ENCODE assay signal across 8 cellular contexts in genomic region chr11:35274909-35275807, GRCh38.
DNase-seq lines count a peak whose midpoint lies in the region; ATAC-seq, FAIRE-seq and TF ChIP-seq lines count a peak whose summit lies in the region.

No MANE protein-coding gene starts in this region.

- no peak for ATAC-seq in HG03280 (IDR thresholded peaks at IDR 0.05; ENCODE audit: unreplicated experiment)

- WGBS in H1 (ENCODE audit: extremely low coverage in 1 of 2, insufficient coverage in 1 of 2, insufficient read length in 1 of 2, insufficient replicate concordance in 2 of 2, low coverage in 1 of 2, low lambda C conversion rate in 2 of 2, missing lambda C conversion rate in 1 of 2), 2 experiments, result 72% methylated on average over 6 of the region's 6 CpGs; no CpG with 5 or more reads in 1 of the 2 experiments

- H4K20me1 ChIP-seq in H1 (replicated peaks in 1 of 2; ENCODE audit: control insufficient read depth in 1 of 2, insufficient read depth in 2 of 2, low read length in 2 of 2), result no peaks in the 10 kb centered on the region

- H3K23ac ChIP-seq in H1 (ENCODE audit: insufficient read length), result no peak overlapping the region

- H2AFZ ChIP-seq in H1 (ENCODE audit: low read length), result 0 out of 2 replicates have a peak overlapping the region, but pooled peaks have one; percentile 29

- no peak overlapping the region for H2BK15ac ChIP-seq in H1 (ENCODE audit: low read length)

- H4K5ac ChIP-seq in H1 (ENCODE audit: insufficient read length, low read depth, low read length), result no peak overlapping the region

- H2BK12ac ChIP-seq in H1 (ENCODE audit: low read depth, low read length), result no peak overlapping the region

- DNase-seq in DMS153 (lab: John Stamatoyannopoulos, UW), result peak; percentile 61
- peak; percentile 89 for DNase-seq in NCI-H69 (lab: John Stamatoyannopoulos, UW)
- no peak for DNase-seq in H1 (ENCODE audit: low read depth in 1 of 2, low spot score in 2 of 2)
- peak; percentile 49 for DNase-seq in myocyte (ENCODE audit: low read depth)
- DNase-seq in NAMALWA (ENCODE audit: low spot score), result no peak
- DNase-seq in NCI-H510A treated with DMSO at 0.1 percent for 48 hours (lab: John Stamatoyannopoulos, UW), result no peak
- no peak for DNase-seq in stimulated activated CD8-positive, alpha-beta memory T cell treated with anti-CD3 and anti-CD28 coated beads, Interleukin-4, amount 100 ng/mL, for 48 hours

- H3K27ac ChIP-seq in H1 (ENCODE audit: low read depth, low read length), result no peak overlapping the region

- H3K18ac ChIP-seq in H1 (ENCODE audit: extremely low read depth, low read length), result no peak overlapping the region

- no peak overlapping the region for H2BK5ac ChIP-seq in H1 (ENCODE audit: low read depth, low read length)

- H3K14ac ChIP-seq in H1 (ENCODE audit: insufficient read length), result no peak overlapping the region

- H3K9ac ChIP-seq in H1 (replicated peaks in 1 of 4; ENCODE audit: extremely low read depth in 1 of 4, low read depth in 3 of 4, low read length in 3 of 4), result no peak overlapping the region

- no peak overlapping the region for H4K8ac ChIP-seq in H1 (ENCODE audit: extremely low read depth, insufficient read depth, low read length)

- no peak overlapping the region for H3K56ac ChIP-seq in H1 (replicated peaks; ENCODE audit: insufficient read length, low read depth, low read length)

- no peak overlapping the region for H2BK120ac ChIP-seq in H1 (replicated peaks; ENCODE audit: low read depth, low read length)

- no peak for TF ChIP-seq EP300 in H1 (IDR thresholded peaks at IDR 0.05; ENCODE audit: borderline replicate concordance in 1 of 2, low read depth in 2 of 2, low read length in 2 of 2)

- POLR2A ChIA-PET in H1 (lab: Charles Lee; ENCODE audit: partially characterized antibody), result no interaction called here

- H2AK5ac ChIP-seq in H1 (ENCODE audit: low read depth, low read length), result no peak overlapping the region

- peaks cover 2% of the 10 kb centered on the region; the same call in 1 of the 2 replicates for H3K23me2 ChIP-seq in H1 (ENCODE audit: low read depth, low read length)

- TF ChIP-seq POLR2A in H1 (IDR thresholded peaks at IDR 0.05; ENCODE audit: control extremely low read depth in 1 of 2, low read depth in 2 of 2, low read length in 2 of 2), result no peak

- H3K36me3 ChIP-seq in H1 (ENCODE audit: control insufficient read depth in 2 of 4, insufficient read depth in 4 of 4, low read length in 3 of 4), result no peaks in the 10 kb centered on the region

- CTCF ChIA-PET in H1 (lab: Charles Lee; ENCODE audit: partially characterized antibody), result interaction anchor here (0.7 kb wide), 1 partner anchor 134 kb away, joined by 3 read pairs; no protein-coding TSS in a partner anchor

- H3K4me1 ChIP-seq in H1 (replicated peaks in 1 of 4; ENCODE audit: control insufficient read depth in 3 of 4, insufficient read depth in 4 of 4, low read length in 3 of 4), result no peaks in the 10 kb centered on the region

- no peaks in the 10 kb centered on the region for H3K9me3 ChIP-seq in H1 (ENCODE audit: insufficient read depth in 2 of 2, low read depth in 1 of 2, low read length in 1 of 2)

- TF ChIP-seq CTCF in H1 (IDR thresholded peaks at IDR 0.05; ENCODE audit: control extremely low read depth in 1 of 3, insufficient read depth in 1 of 3, low read depth in 1 of 3, low read length in 3 of 3), result no peak

- no peaks in the 10 kb centered on the region for H3K79me2 ChIP-seq in H1 (ENCODE audit: control insufficient read depth in 1 of 2, insufficient read depth in 2 of 2, low read length in 2 of 2)

- no peak overlapping the region for H3K4me2 ChIP-seq in H1 (ENCODE audit: insufficient read depth in 1 of 2, low read depth in 2 of 2, low read length in 2 of 2)

- H4K91ac ChIP-seq in H1 (replicated peaks; ENCODE audit: insufficient read length, low read length), result no peak overlapping the region

- no peak for TF ChIP-seq RAD21 in H1 (IDR thresholded peaks at IDR 0.05 in 1 of 2, conservative IDR thresholded peaks at IDR 0.05 in 1 of 2; ENCODE audit: low read depth in 2 of 2, low read length in 2 of 2)

- no peak overlapping the region for H3K4ac ChIP-seq in H1 (replicated peaks; ENCODE audit: insufficient read length, low read depth, low read length)

- no peaks in the 10 kb centered on the region; a peak in 1 of 7 replicates for H3K27me3 ChIP-seq in H1 (replicated peaks in 1 of 4; ENCODE audit: control insufficient read depth in 3 of 4, extremely low read depth in 1 of 4, insufficient read depth in 3 of 4, low read length in 3 of 4)

- no peaks in the 10 kb centered on the region for H3K79me1 ChIP-seq in H1 (ENCODE audit: low read depth, low read length)

- FAIRE-seq in H1 (lab: Jason Lieb, UNC), result no peak

- no peak overlapping the region for H3K4me3 ChIP-seq in H1 (ENCODE audit: extremely low read depth in 1 of 4, insufficient read depth in 2 of 4, low read depth in 3 of 4, low read length in 4 of 4)

- H2BK20ac ChIP-seq in H1 (ENCODE audit: low read length), result no peak overlapping the region

TF ChIP-seq in H1, 55 proteins besides CTCF, POLR2A, EP300 and RAD21:
- TF ChIP-seq RBBP5 (IDR thresholded peaks at IDR 0.05; ENCODE audit: borderline replicate concordance, low read depth, low read length) (no peak), CREB1 (IDR thresholded peaks at IDR 0.05) (no peak), CEBPB (IDR thresholded peaks at IDR 0.05; ENCODE audit: low read depth, low read length) (peak; percentile 77; the same call in 1 of the 2 replicates), SRF (IDR thresholded peaks at IDR 0.05; ENCODE audit: low read depth, low read length) (no peak), GABPA (IDR thresholded peaks at IDR 0.05; ENCODE audit: borderline replicate concordance, insufficient read depth, low read length) (no peak), ATF3 (IDR thresholded peaks at IDR 0.05; ENCODE audit: insufficient read depth, low read depth, low read length) (0 out of 2 replicates have a peak, but pooled peaks have one; percentile 34), CHD1 (IDR thresholded peaks at IDR 0.05; ENCODE audit: low read depth, low read length) (no peak), ASH2L (IDR thresholded peaks at IDR 0.05; ENCODE audit: low read length) (no peak), RFX5 (IDR thresholded peaks at IDR 0.05; ENCODE audit: borderline replicate concordance, low read depth, low read length) (no peak), HDAC2 (IDR thresholded peaks at IDR 0.05; ENCODE audit: borderline replicate concordance in 1 of 2, low read depth in 2 of 2, low read length in 2 of 2) (no peak), TBP (IDR thresholded peaks at IDR 0.05; ENCODE audit: low read depth, low read length) (no peak)

Comparison
In these comparisons a context has a peak if more than half of its experiments do, and no peak if none do; other contexts are left out.
1. DNase-seq: peak in DMS153 (single experiment), NCI-H69 (single experiment) and myocyte (single experiment); none in H1 (0 of 2), NAMALWA (single experiment), NCI-H510A treated with DMSO at 0.1 percent for 48 hours (single experiment) and stimulated activated CD8-positive, alpha-beta memory T cell treated with anti-CD3 and anti-CD28 coated beads, Interleukin-4, amount 100 ng/mL, for 48 hours (single experiment).